In genomic region chr5:137167187-137167586, GRCh38 we compare ENCODE assay signal across 35 cellular contexts.
"Had no signal": no experiment of that assay in that cellular context is flagged by ENCODE, and none has a peak within 500 bp of the region (broad histone marks: within the 10 kb centered on the region; RNA-seq: fewer than 3 reads in every experiment).

No MANE protein-coding gene starts in this region.

- FAIRE-seq: TTC549 had no signal

- H3K9ac ChIP-seq: KMS-11 had no signal

- H3K4me3 Mint-ChIP-seq: activated B cell treated with CpG ODN at 0.5 μM for 24 hours; activated CD4-positive, alpha-beta memory T cell treated with anti-CD3 and anti-CD28 coated beads for 36 hours; activated naive CD4-positive, alpha-beta T cell treated with anti-CD3 and anti-CD28 coated beads for 36 hours; activated T-cell treated with anti-CD3 and anti-CD28 coated beads, Interleukin-2, amount 50 U/mL, for 4 hours; activated T-helper 1 cell treated with anti-CD3 and anti-CD28 coated beads, Interleukin-12 subunit alpha, Interleukin-12 subunit beta, Interleukin-2, Interleukin-4 antibody, amounts not matched to agents 30 ng/mL and 10 ng/mL and 1 ng/mL, durations not matched to agents 14 hours and 24 hours and 36 hours; T-helper 1 cell treated with Interleukin-12 subunit alpha and Interleukin-12 subunit beta and Interleukin-4 antibody, amounts not matched to agents 30 μg/mL and 1 μg/mL, for 36 hours; T-helper 2 cell treated with Interferon-gamma antibody and Interleukin-4, amounts not matched to agents 5 μg/mL and 100 μg/mL, for 36 hours had no signal

- H3K4me2 ChIP-seq: KMS-11 had no signal

- H3K27me3 ChIP-seq: adrenal gland, brain microvascular endothelial cell, Peyer's patch, SJSA1 had no signal

- H3K9me3 ChIP-seq: adrenal gland, Peyer's patch, SJSA1 had no signal

- H3K9me3 Mint-ChIP-seq: activated CD4-positive, alpha-beta memory T cell treated with anti-CD3 and anti-CD28 coated beads for 36 hours; activated naive CD4-positive, alpha-beta T cell treated with anti-CD3 and anti-CD28 coated beads for 36 hours; activated naive CD4-positive, alpha-beta T cell treated with anti-CD3 and anti-CD28 coated beads, Interleukin-2, amount 50 U/mL, for 72 hours; activated T-cell treated with anti-CD3 and anti-CD28 coated beads, Interleukin-2, amount 50 U/mL, for 4 hours; activated T-helper 1 cell treated with anti-CD3 and anti-CD28 coated beads, Interleukin-12 subunit alpha, Interleukin-12 subunit beta, Interleukin-2, Interleukin-4 antibody, amounts not matched to agents 30 ng/mL and 10 ng/mL and 1 ng/mL, durations not matched to agents 14 hours and 24 hours and 36 hours; T-helper 1 cell treated with Interleukin-12 subunit alpha and Interleukin-12 subunit beta and Interleukin-4 antibody, amounts not matched to agents 30 μg/mL and 1 μg/mL, for 36 hours; T-helper 2 cell treated with Interferon-gamma antibody and Interleukin-4, amounts not matched to agents 5 μg/mL and 100 μg/mL, for 36 hours had no signal

- H3K27ac Mint-ChIP-seq: activated B cell treated with CpG ODN at 0.5 μM for 24 hours; activated CD4-positive, alpha-beta memory T cell treated with anti-CD3 and anti-CD28 coated beads for 36 hours; activated naive CD4-positive, alpha-beta T cell treated with anti-CD3 and anti-CD28 coated beads for 36 hours; activated naive CD4-positive, alpha-beta T cell treated with anti-CD3 and anti-CD28 coated beads, Interleukin-2, amount 50 U/mL, for 72 hours; activated T-helper 1 cell treated with anti-CD3 and anti-CD28 coated beads, Interleukin-12 subunit alpha, Interleukin-12 subunit beta, Interleukin-2, Interleukin-4 antibody, amounts not matched to agents 30 ng/mL and 10 ng/mL and 1 ng/mL, durations not matched to agents 14 hours and 24 hours and 36 hours; T-helper 1 cell treated with Interleukin-12 subunit alpha and Interleukin-12 subunit beta and Interleukin-4 antibody, amounts not matched to agents 30 μg/mL and 1 μg/mL, for 36 hours; T-helper 2 cell treated with Interferon-gamma antibody and Interleukin-4, amounts not matched to agents 5 μg/mL and 100 μg/mL, for 36 hours had no signal

- H3K36me3 ChIP-seq: adrenal gland, brain microvascular endothelial cell, Peyer's patch, SJSA1 had no signal

- H3K4me1 Mint-ChIP-seq: activated B cell treated with CpG ODN at 0.5 μM for 24 hours had no signal

- H3K4me1 ChIP-seq: adrenal gland, Peyer's patch, SJSA1 had no signal

- H3K4me3 ChIP-seq: adrenal gland, Peyer's patch, SJSA1 had no signal

- DNase-seq: activated B cell treated with CpG ODN at 0.5 μM for 24 hours; activated CD4-positive, alpha-beta memory T cell treated with anti-CD3 and anti-CD28 coated beads for 36 hours; activated CD4-positive, alpha-beta T cell treated with anti-CD3 and anti-CD28 coated beads for 4 hours; activated CD4-positive, alpha-beta T cell treated with anti-CD3 and anti-CD28 coated beads, Interleukin-2, amount 50 U/mL, for 1 hour; activated CD4-positive, CD25-positive, alpha-beta regulatory T cell treated with anti-CD3 and anti-CD28 coated beads, Interleukin-2, amount 50 U/mL, for 72 hours; activated CD8-positive, alpha-beta memory T cell treated with anti-CD3 and anti-CD28 coated beads, Interleukin-2, amount 50 U/mL, for 4 hours; activated gamma-delta T cell treated with Interleukin-2 at 50 U/mL for 16 hours; activated naive CD4-positive, alpha-beta T cell treated with anti-CD3 and anti-CD28 coated beads for 36 hours; activated T-cell treated with anti-CD3 and anti-CD28 coated beads for 4 hours; activated T-cell treated with anti-CD3 and anti-CD28 coated beads, Interleukin-2, amount 50 U/mL, for 4 hours; adrenal gland; anterior cingulate cortex; brain microvascular endothelial cell; central memory CD4-positive, alpha-beta T cell; MM.1S; MV-4-11; NCI-H1092; NCI-H1436 treated with DMSO at 0.1 percent for 48 hours; NCI-H1694 treated with DMSO at 0.1 percent for 48 hours; NCI-H2029; NCI-H510A; NCI-H526; NCI-H748 treated with DMSO at 0.1 percent for 48 hours; NK-92 treated with Interleukin-12 subunit alpha and Interleukin-12 subunit beta, amount 100 ng/mL, for 24 hours; PC-3; Peyer's patch; RPMI8226; SHP77 treated with DMSO at 0.1 percent for 48 hours had no signal

- H3K36me3 Mint-ChIP-seq: activated CD4-positive, alpha-beta memory T cell treated with anti-CD3 and anti-CD28 coated beads for 36 hours; activated naive CD4-positive, alpha-beta T cell treated with anti-CD3 and anti-CD28 coated beads, Interleukin-2, amount 50 U/mL, for 72 hours had no signal

- H3K27me3 Mint-ChIP-seq: activated B cell treated with CpG ODN at 0.5 μM for 24 hours; activated CD4-positive, alpha-beta memory T cell treated with anti-CD3 and anti-CD28 coated beads for 36 hours had no signal

- H3K27ac ChIP-seq: adrenal gland, brain microvascular endothelial cell, KMS-11, Peyer's patch, SJSA1 had no signal
